Comparison of ENCODE assay signal across 17 cellular contexts in the genomic region with DNA sequence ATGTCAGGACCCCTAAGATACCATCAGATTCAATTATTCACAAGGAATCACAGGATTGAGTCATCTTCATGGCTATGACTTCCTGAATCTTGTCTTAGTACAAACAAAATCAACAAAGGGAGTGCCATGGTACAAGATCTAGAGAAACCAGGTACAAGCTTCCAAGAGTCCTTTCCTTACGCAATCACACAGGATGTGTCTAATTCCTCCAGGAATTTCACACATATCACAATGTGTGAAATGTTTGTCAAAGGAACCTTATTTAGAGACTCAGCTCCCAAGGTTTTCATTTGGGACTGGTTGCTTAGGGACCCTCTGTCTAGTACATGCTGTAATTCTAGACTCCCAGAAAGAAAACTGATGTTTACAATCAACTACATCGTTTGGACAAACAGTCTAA.
DNase-seq lines count a peak whose midpoint lies in the region; ATAC-seq, FAIRE-seq and TF ChIP-seq lines count a peak whose summit lies in the region.
"Had no signal": no experiment of that assay in that cellular context is flagged by ENCODE, and none has a peak within 500 bp of the region (broad histone marks: within the 10 kb centered on the region; RNA-seq: fewer than 3 reads in every experiment).

No MANE protein-coding gene starts in this region.

- no peak overlapping the region for H3K27ac ChIP-seq in HepG2 (ENCODE audit: extremely low read length, insufficient read depth, low read length)
- no peak overlapping the region for H3K27ac ChIP-seq in right lobe of liver
- no peak overlapping the region for H3K27ac ChIP-seq in caudate nucleus (ENCODE audit: low read depth, low read length)
- H3K27ac ChIP-seq: lower lobe of right lung, thoracic aorta had no signal

- no peak for FAIRE-seq in HepG2 (lab: Jason Lieb, UNC)
- FAIRE-seq: A204.1 had no signal

- no TSS peak for BruUV-seq in HepG2 (replicated peaks; lab: Mats Ljungman, UMichigan)

- no peak overlapping the region for H3K4me2 ChIP-seq in HepG2 (ENCODE audit: low read depth, low read length)

- intact Hi-C loops in HepG2 (cut with micrococcal nuclease; ENCODE audit: unreplicated experiment) (loop anchor here (1.0 kb wide), 1 partner anchor 17 kb away; no protein-coding TSS in a partner anchor), right lobe of liver (cut with DNase I) (no loop called here)

- DNase-seq in HepG2 (ENCODE audit: low spot score): peak; percentile 7
- DNase-seq in right lobe of liver: no peak
- DNase-seq in amniotic epithelial cell (ENCODE audit: low read depth): peak; percentile 18
- peak; percentile 20 for DNase-seq in fibroblast of villous mesenchyme (ENCODE audit: low read depth)
- no peak for DNase-seq in hepatic stellate cell (ENCODE audit: low spot score)
- no peak for DNase-seq in caudate nucleus (lab: John Stamatoyannopoulos, UW)
- no peak for DNase-seq in NCI-H2196 treated with DMSO at 0.1 percent for 48 hours (lab: John Stamatoyannopoulos, UW; ENCODE audit: unreplicated experiment)
- DNase-seq: activated CD8-positive, alpha-beta T cell treated with anti-CD3 and anti-CD28 coated beads, Interleukin-2, amount 10 ng/mL, durations not matched to agents 7 days and 5 days; amniotic stem cell; CD8-positive, alpha-beta memory T cell; lower lobe of right lung; NCI-H1048; stimulated activated CD8-positive, alpha-beta memory T cell treated with anti-CD3 and anti-CD28 coated beads, Interleukin-4, amount 100 ng/mL, for 48 hours had no signal

- TF ChIP-seq POLR2A in HepG2 (IDR thresholded peaks at IDR 0.05; ENCODE audit: insufficient read depth in 1 of 2, low read depth in 2 of 2, low read length in 2 of 2) (no peak), right lobe of liver (IDR thresholded peaks at IDR 0.05) (no peak)

- H3K79me2 ChIP-seq in HepG2 (ENCODE audit: insufficient read depth, low read length): no peaks in the 10 kb centered on the region

- no peak overlapping the region for H3K9ac ChIP-seq in HepG2 (ENCODE audit: insufficient read depth, low read depth, low read length)

- H3K4me1 ChIP-seq in HepG2 (ENCODE audit: insufficient read depth, low read length): no peaks in the 10 kb centered on the region
- no peaks in the 10 kb centered on the region for H3K4me1 ChIP-seq in right lobe of liver
- H3K4me1 ChIP-seq: lower lobe of right lung had no signal

- no peak for TF ChIP-seq RAD21 in HepG2 (CRISPR knock-in tag; IDR thresholded peaks at IDR 0.05)

- POLR2A ChIA-PET in HepG2 (lab: Yijun Ruan, JAX): no interaction called here

- no peaks in the 10 kb centered on the region for H4K20me1 ChIP-seq in HepG2 (ENCODE audit: insufficient read depth, low read length)

- no peaks in the 10 kb centered on the region for H3K9me3 ChIP-seq in HepG2 (ENCODE audit: low read length)
- no peaks in the 10 kb centered on the region for H3K9me3 ChIP-seq in right lobe of liver
- H3K9me3 ChIP-seq: lower lobe of right lung, thoracic aorta had no signal

- H3K27me3 ChIP-seq in HepG2 (ENCODE audit: control insufficient read depth in 1 of 2, insufficient read depth in 2 of 2, low read length in 2 of 2) (no peaks in the 10 kb centered on the region), right lobe of liver (no peaks in the 10 kb centered on the region)

- H3K36me3 ChIP-seq in HepG2 (replicated peaks in 1 of 2; ENCODE audit: control insufficient read depth in 1 of 2, insufficient read depth in 2 of 2, low read length in 2 of 2) (no peaks in the 10 kb centered on the region), right lobe of liver (no peaks in the 10 kb centered on the region)
- H3K36me3 ChIP-seq: lower lobe of right lung, thoracic aorta had no signal

- TF ChIP-seq CTCF in HepG2 (CRISPR knock-in tag; IDR thresholded peaks at IDR 0.05) (no peak), right lobe of liver (IDR thresholded peaks at IDR 0.05) (no peak), fibroblast of villous mesenchyme (IDR thresholded peaks at IDR 0.05; ENCODE audit: insufficient read depth, low read depth, low read length) (no peak)

- no peak overlapping the region for H3K4me3 ChIP-seq in HepG2 (replicated peaks in 1 of 3; ENCODE audit: insufficient read depth in 1 of 3, low read depth in 2 of 3, low read length in 3 of 3)
- H3K4me3 ChIP-seq in right lobe of liver: no peak overlapping the region
- H3K4me3 ChIP-seq in fibroblast of villous mesenchyme (ENCODE audit: low read depth, low read length): no peak overlapping the region
- H3K4me3 ChIP-seq: lower lobe of right lung, thoracic aorta had no signal

- no peak for TF ChIP-seq EP300 in HepG2 (IDR thresholded peaks at IDR 0.05; ENCODE audit: low read depth in 2 of 2, low read length in 2 of 2)
- no peak for TF ChIP-seq EP300 in HepG2 (CRISPR knock-in tag; IDR thresholded peaks at IDR 0.05; ENCODE audit: borderline replicate concordance)

- WGBS in HepG2 (ENCODE audit: low lambda C conversion rate): 82% methylated on average over 2 of the region's 2 CpGs
- WGBS in right lobe of liver (ENCODE audit: insufficient coverage, low coverage, low lambda C conversion rate, missing lambda C conversion rate): 92% methylated on average over 2 of the region's 2 CpGs

- no peak for ATAC-seq in HepG2
- ATAC-seq in right lobe of liver: no peak
- no peak for ATAC-seq in HG02840 (IDR thresholded peaks at IDR 0.05; ENCODE audit: low FRiP score, unreplicated experiment)
- ATAC-seq: activated CD8-positive, alpha-beta T cell treated with anti-CD3 and anti-CD28 coated beads, Interleukin-2, amount 10 ng/mL, durations not matched to agents 7 days and 5 days; SK-N-SH treated with all-trans-retinoic acid at 6 μM for 48 hours had no signal

- in situ Hi-C loops in HepG2 (cut with HindIII; ENCODE audit: extremely low pct_ligation_motif_present, low pct_unique_long_range_greater_than_20kb): no loop called here

- CTCF ChIA-PET in HepG2 (lab: Yijun Ruan, JAX; ENCODE audit: low intra/inter-chr PET ratio, low total read pairs): no interaction called here

- no peak overlapping the region for H2AFZ ChIP-seq in HepG2 (ENCODE audit: low read length)

TF ChIP-seq in HepG2, 621 proteins besides CTCF, POLR2A, EP300 and RAD21:
- TF ChIP-seq CEBPB (IDR thresholded peaks at IDR 0.05; ENCODE audit: borderline replicate concordance, low read depth, low read length): peak; percentile 78
- 0 out of 2 replicates have a peak, but pooled peaks have one; percentile 46 for TF ChIP-seq BCL6 (CRISPR knock-in tag; IDR thresholded peaks at IDR 0.05)
- TF ChIP-seq, protein P1, sequence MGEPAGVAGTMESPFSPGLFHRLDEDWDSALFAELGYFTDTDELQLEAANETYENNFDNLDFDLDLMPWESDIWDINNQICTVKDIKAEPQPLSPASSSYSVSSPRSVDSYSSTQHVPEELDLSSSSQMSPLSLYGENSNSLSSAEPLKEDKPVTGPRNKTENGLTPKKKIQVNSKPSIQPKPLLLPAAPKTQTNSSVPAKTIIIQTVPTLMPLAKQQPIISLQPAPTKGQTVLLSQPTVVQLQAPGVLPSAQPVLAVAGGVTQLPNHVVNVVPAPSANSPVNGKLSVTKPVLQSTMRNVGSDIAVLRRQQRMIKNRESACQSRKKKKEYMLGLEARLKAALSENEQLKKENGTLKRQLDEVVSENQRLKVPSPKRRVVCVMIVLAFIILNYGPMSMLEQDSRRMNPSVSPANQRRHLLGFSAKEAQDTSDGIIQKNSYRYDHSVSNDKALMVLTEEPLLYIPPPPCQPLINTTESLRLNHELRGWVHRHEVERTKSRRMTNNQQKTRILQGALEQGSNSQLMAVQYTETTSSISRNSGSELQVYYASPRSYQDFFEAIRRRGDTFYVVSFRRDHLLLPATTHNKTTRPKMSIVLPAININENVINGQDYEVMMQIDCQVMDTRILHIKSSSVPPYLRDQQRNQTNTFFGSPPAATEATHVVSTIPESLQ (CRISPR knock-in tag; conservative IDR thresholded peaks at IDR 0.05): no peak
- peak; percentile 44; the same call in 1 of the 2 replicates for TF ChIP-seq CEBPG (CRISPR knock-in tag; IDR thresholded peaks at IDR 0.05)
- no peak for TF ChIP-seq NR2C2 (CRISPR knock-in tag; IDR thresholded peaks at IDR 0.05; ENCODE audit: borderline replicate concordance)

Comparison
In these comparisons a context has a peak if more than half of its experiments do, and no peak if none do; other contexts are left out.
1. DNase-seq: peak in HepG2 (single experiment), amniotic epithelial cell (single experiment) and fibroblast of villous mesenchyme (single experiment); none in right lobe of liver (0 of 3), hepatic stellate cell (single experiment), caudate nucleus (0 of 61) and NCI-H2196 treated with DMSO at 0.1 percent for 48 hours (single experiment).